Comparison of ENCODE assay signal across 1 cellular context in the genomic region with DNA sequence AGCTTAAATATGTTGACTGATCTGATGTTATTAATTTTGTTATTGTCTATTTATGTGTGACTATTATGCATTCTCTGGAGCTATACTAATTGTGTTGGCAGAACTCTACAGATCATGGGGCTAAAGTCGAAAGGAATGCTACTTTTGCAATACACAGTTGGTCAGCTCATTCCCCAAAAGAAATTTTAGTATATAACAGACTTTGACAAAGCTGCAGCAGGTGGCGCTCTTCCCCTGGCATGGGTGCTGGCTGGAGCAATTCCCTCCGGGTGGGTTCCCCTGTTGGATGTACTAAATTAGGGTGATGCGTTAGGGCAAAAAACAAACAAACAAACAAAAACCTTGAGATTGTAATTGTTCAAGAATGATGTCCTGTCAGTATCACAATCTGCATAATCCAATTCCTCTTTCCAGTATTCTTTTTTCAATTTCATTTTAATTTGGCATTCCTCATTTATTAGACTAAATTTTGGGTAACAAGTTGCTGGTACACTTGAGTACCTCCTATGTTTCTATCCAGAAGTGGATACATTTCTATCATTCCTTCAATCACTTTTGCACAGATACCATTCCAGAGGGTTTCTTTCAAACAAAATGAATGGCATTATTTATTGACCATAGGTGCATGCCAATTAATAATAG.
TF ChIP-seq lines count a peak whose summit lies in the region.

No MANE protein-coding gene starts in this region.

TF ChIP-seq in IMR-90, 13 proteins besides CTCF, POLR2A, EP300 and RAD21 (continued from another document):
- TF ChIP-seq ELK1 (IDR thresholded peaks at IDR 0.05; ENCODE audit: borderline replicate concordance, low read depth, low read length) (no peak), CEBPB (IDR thresholded peaks at IDR 0.05; ENCODE audit: low read depth, low read length) (no peak), MAFK (IDR thresholded peaks at IDR 0.05; ENCODE audit: low read depth, low read length) (no peak), RFX5 (IDR thresholded peaks at IDR 0.05; ENCODE audit: low read depth, low read length) (no peak), MAZ (IDR thresholded peaks at IDR 0.05; ENCODE audit: borderline replicate concordance, low read depth, low read length) (no peak), NFE2L2 (IDR thresholded peaks at IDR 0.05; ENCODE audit: low read depth, low read length) (no peak)
- TF ChIP-seq, protein P1, sequence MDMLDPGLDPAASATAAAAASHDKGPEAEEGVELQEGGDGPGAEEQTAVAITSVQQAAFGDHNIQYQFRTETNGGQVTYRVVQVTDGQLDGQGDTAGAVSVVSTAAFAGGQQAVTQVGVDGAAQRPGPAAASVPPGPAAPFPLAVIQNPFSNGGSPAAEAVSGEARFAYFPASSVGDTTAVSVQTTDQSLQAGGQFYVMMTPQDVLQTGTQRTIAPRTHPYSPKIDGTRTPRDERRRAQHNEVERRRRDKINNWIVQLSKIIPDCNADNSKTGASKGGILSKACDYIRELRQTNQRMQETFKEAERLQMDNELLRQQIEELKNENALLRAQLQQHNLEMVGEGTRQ (IDR thresholded peaks at IDR 0.05; ENCODE audit: low read depth, low read length): no peak
